ENCODE assay signal across 23 cellular contexts in the genomic region with DNA sequence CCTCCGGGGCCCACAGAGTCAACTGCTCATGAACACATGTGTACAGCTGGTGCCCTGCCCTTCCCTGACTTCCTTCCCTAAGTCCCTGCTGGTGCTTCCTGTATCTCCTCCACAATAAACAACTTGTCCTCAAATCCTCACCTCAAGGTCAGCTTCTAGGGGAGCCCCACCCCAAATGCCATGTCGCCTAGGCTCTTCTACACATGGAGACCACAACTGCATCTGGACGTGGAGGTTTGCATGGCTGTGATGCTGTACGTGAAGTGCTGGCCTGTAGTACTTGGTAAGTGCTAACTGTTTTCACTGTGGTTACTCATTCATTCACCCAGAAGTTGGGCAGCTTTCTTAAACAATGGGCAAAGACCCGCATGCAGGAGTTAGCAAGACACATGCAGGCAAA.
"Had no signal": no experiment of that assay in that cellular context is flagged by ENCODE, and none has a peak within 500 bp of the region (broad histone marks: within the 10 kb centered on the region; RNA-seq: fewer than 3 reads in every experiment).

No MANE protein-coding gene starts in this region.

- ATAC-seq: foreskin keratinocyte; gastroesophageal sphincter; heart left ventricle; left cardiac atrium; left lung; mucosa of descending colon; psoas muscle; stimulated activated naive B cell treated with anti-CD40 and anti-IgM and Interleukin-4, amounts not matched to agents 10 μg/mL and 1 μg/mL and 100 μg/mL, for 72 hours had no signal

- H3K27ac ChIP-seq: dorsolateral prefrontal cortex, esophagus muscularis mucosa, foreskin keratinocyte, gastroesophageal sphincter, heart left ventricle, hepatocyte, left lung, psoas muscle, sigmoid colon, transverse colon, vagina had no signal

- H3K27me3 ChIP-seq: dorsolateral prefrontal cortex, esophagus muscularis mucosa, foreskin keratinocyte, gastroesophageal sphincter, heart left ventricle, hepatocyte, left lung, sigmoid colon, transverse colon, vagina had no signal

- H3K27me3 Mint-ChIP-seq: naive B cell; natural killer cell treated with Interleukin-12 subunit alpha and Interleukin-12 subunit beta and Interleukin-15 and Interleukin-18, amount 100 ng/mL, for 72 hours; stimulated activated naive B cell treated with anti-CD40 and anti-IgM and Interleukin-4, amounts not matched to agents 10 μg/mL and 1 μg/mL and 100 μg/mL, for 72 hours; stimulated activated naive CD8-positive, alpha-beta T cell treated with anti-CD3 and anti-CD28 coated beads, Interleukin-15, Interleukin-2, amounts not matched to agents 100 ng/mL and 50 ng/mL, for 24 hours had no signal

- DNase-seq: dorsolateral prefrontal cortex; effector CD4-positive, alpha-beta T cell; foreskin keratinocyte; heart left ventricle; left cardiac atrium; mucosa of descending colon; naive B cell; nucleus accumbens; psoas muscle; right cardiac atrium; sigmoid colon; stimulated activated CD4-positive, alpha-beta T cell treated with anti-CD3 and anti-CD28 coated beads, Interleukin-4, amount 100 ng/mL, for 4 hours; stimulated activated naive B cell treated with anti-CD40 and anti-IgM and Interleukin-4, amounts not matched to agents 10 μg/mL and 1 μg/mL and 100 μg/mL, for 72 hours; transverse colon had no signal

- H3K4me1 ChIP-seq: esophagus muscularis mucosa, foreskin keratinocyte, gastroesophageal sphincter, heart left ventricle, left lung, psoas muscle, sigmoid colon, transverse colon, vagina had no signal

- H3K9me3 ChIP-seq: vagina had no signal

- H3K4me3 ChIP-seq: dorsolateral prefrontal cortex, esophagus muscularis mucosa, gastroesophageal sphincter, heart left ventricle, hepatocyte, left lung, mucosa of descending colon, psoas muscle, sigmoid colon, transverse colon, vagina had no signal

- H3K79me2 ChIP-seq: hepatocyte had no signal

- H3K36me3 ChIP-seq: esophagus muscularis mucosa, gastroesophageal sphincter, heart left ventricle, left lung, sigmoid colon, transverse colon, vagina had no signal

- H2AFZ ChIP-seq: hepatocyte had no signal

- H3K4me1 Mint-ChIP-seq: mesothelial cell of epicardium; naive B cell; stimulated activated naive B cell treated with anti-CD40 and anti-IgM and Interleukin-4, amounts not matched to agents 10 μg/mL and 1 μg/mL and 100 μg/mL, for 72 hours had no signal

- H3K4me3 Mint-ChIP-seq: mesothelial cell of epicardium; naive B cell; natural killer cell treated with Interleukin-12 subunit alpha and Interleukin-12 subunit beta and Interleukin-15 and Interleukin-18, amount 100 ng/mL, for 72 hours; neural crest cell; stimulated activated naive B cell treated with anti-CD40 and anti-IgM and Interleukin-4, amounts not matched to agents 10 μg/mL and 1 μg/mL and 100 μg/mL, for 72 hours; stimulated activated naive CD8-positive, alpha-beta T cell treated with anti-CD3 and anti-CD28 coated beads, Interleukin-15, Interleukin-2, amounts not matched to agents 100 ng/mL and 50 ng/mL, for 24 hours had no signal

- H3K27ac Mint-ChIP-seq: mesothelial cell of epicardium; naive B cell; natural killer cell treated with Interleukin-12 subunit alpha and Interleukin-12 subunit beta and Interleukin-15 and Interleukin-18, amount 100 ng/mL, for 72 hours; stimulated activated naive B cell treated with anti-CD40 and anti-IgM and Interleukin-4, amounts not matched to agents 10 μg/mL and 1 μg/mL and 100 μg/mL, for 72 hours; stimulated activated naive CD8-positive, alpha-beta T cell treated with anti-CD3 and anti-CD28 coated beads, Interleukin-15, Interleukin-2, amounts not matched to agents 100 ng/mL and 50 ng/mL, for 24 hours had no signal

- H3K36me3 Mint-ChIP-seq: mesothelial cell of epicardium; naive B cell; natural killer cell treated with Interleukin-12 subunit alpha and Interleukin-12 subunit beta and Interleukin-15 and Interleukin-18, amount 100 ng/mL, for 72 hours; stimulated activated naive B cell treated with anti-CD40 and anti-IgM and Interleukin-4, amounts not matched to agents 10 μg/mL and 1 μg/mL and 100 μg/mL, for 72 hours had no signal

- H3K4me2 ChIP-seq: hepatocyte had no signal
